In the genomic region with DNA sequence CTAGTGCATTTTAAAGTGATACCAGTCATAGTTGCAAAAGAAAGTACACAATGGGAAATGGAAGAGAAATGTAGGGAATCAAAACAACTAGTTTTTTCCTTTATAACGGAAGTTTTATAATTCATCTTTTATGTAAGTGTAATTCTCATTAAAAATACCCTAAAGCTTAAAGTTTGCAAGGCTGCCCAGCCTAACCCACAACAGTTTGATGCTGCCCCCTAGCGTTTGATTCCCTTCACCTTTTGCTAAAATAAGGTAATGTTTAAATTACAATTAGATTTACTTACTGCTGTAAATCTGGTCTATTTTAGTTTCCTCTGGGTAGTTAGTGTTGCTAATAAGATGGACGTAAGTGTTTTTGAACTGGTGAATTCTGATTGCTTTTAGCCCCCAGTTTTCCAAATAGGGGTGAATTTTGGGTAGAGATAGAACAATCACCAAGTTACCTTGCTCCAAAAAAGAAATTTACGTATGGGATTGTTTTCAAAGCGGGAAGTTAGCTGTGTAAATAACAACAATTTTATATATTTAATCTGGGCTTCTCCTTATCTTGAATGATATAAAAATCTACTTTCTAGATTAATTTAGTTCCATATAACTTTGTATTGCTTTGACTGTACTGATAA, we compare ENCODE assay signal across 8 cellular contexts. TPM values are rescaled to one million over a fixed set of nuclear protein-coding genes. Genes with fewer than 3 reads are reported as not detected.
DNase-seq lines count a peak whose midpoint lies in the region; ATAC-seq, FAIRE-seq and TF ChIP-seq lines count a peak whose summit lies in the region.

No MANE protein-coding gene starts in this region.

- H4K8ac ChIP-seq in mesendoderm (ENCODE audit: low read depth, low read length) = no peak overlapping the region

- no peaks in the 10 kb centered on the region for H3K79me1 ChIP-seq in mesendoderm (ENCODE audit: low read length)

- no peak overlapping the region for H2BK5ac ChIP-seq in mesendoderm (ENCODE audit: low read length)

- no peak overlapping the region for H2AK5ac ChIP-seq in mesendoderm (ENCODE audit: low read length)

- peaks cover 24% of the 10 kb centered on the region for H3K79me2 ChIP-seq in mesendoderm (ENCODE audit: control insufficient read depth, insufficient read depth, low read length)

- intact Hi-C loops in A673 (cut with micrococcal nuclease; ENCODE audit: unreplicated experiment) = loop anchor here (2.0 kb wide), 2 partner anchors 256 to 340 kb away; no protein-coding TSS in a partner anchor

- BruUV-seq in A673 (replicated peaks; lab: Mats Ljungman, UMichigan) = no TSS peak

- no peak overlapping the region for H2BK15ac ChIP-seq in mesendoderm (replicated peaks; ENCODE audit: low read depth)

- no peak overlapping the region for H3K4me2 ChIP-seq in mesendoderm (ENCODE audit: low read length)

- peaks cover 14% of the 10 kb centered on the region for H3K4me1 ChIP-seq in A673 (ENCODE audit: insufficient read depth, low read length, poor library complexity, severe bottlenecking)
- peaks cover 2% of the 10 kb centered on the region for H3K4me1 ChIP-seq in mesendoderm (ENCODE audit: control insufficient read depth, low read depth, low read length)

- H3K23ac ChIP-seq in mesendoderm (ENCODE audit: low read length) = no peak overlapping the region

- no peak for ATAC-seq in HG02884 (IDR thresholded peaks at IDR 0.05; ENCODE audit: unreplicated experiment)

- H4K5ac ChIP-seq in mesendoderm (ENCODE audit: low read length) = no peak overlapping the region

- no peaks in the 10 kb centered on the region for H3K9me3 ChIP-seq in A673 (ENCODE audit: low read depth, low read length, poor library complexity, severe bottlenecking)

- no peaks in the 10 kb centered on the region for H3K36me3 ChIP-seq in A673 (ENCODE audit: insufficient read depth, low read length, poor library complexity, severe bottlenecking)
- no peaks in the 10 kb centered on the region for H3K36me3 ChIP-seq in mesendoderm (ENCODE audit: control insufficient read depth, insufficient read depth, low read length)

- FAIRE-seq in GM12892 (lab: Jason Lieb, UNC) = peak; percentile 87
- FAIRE-seq in colon (lab: Jason Lieb, UNC) = peak; percentile 78

- WGBS in mesendoderm (ENCODE audit: extremely low coverage, insufficient coverage, low lambda C conversion rate) = no CpG with 5 or more reads among the region's 5 CpGs

- TF ChIP-seq POLR2A in GM12892 (IDR thresholded peaks at IDR 0.05; ENCODE audit: low read depth, low read length) = no peak

- peak; percentile 81 for DNase-seq in A673 (ENCODE audit: low spot score)
- no peak for DNase-seq in GM12892 (ENCODE audit: insufficient read length)
- peak; percentile 74 for DNase-seq in NCI-H2196 (lab: John Stamatoyannopoulos, UW; ENCODE audit: unreplicated experiment)
- peak; percentile 83 for DNase-seq in activated CD4-positive, alpha-beta T cell treated with anti-CD3 and anti-CD28 coated beads for 48 hours
- DNase-seq in mesendoderm = peak; percentile 71
- peak; percentile 50 to 57 for DNase-seq in stimulated activated CD8-positive, alpha-beta memory T cell treated with anti-CD3 and anti-CD28 coated beads, Interleukin-2, amount 100 ng/mL, for 48 hours (ENCODE audit: low read depth in 2 of 2)

- H2BK120ac ChIP-seq in mesendoderm (ENCODE audit: low read depth, low read length) = no peak overlapping the region

- H3K56ac ChIP-seq in mesendoderm (ENCODE audit: low read length) = no peak overlapping the region

- H3K27me3 ChIP-seq in A673 (replicated peaks; ENCODE audit: insufficient read depth, low read depth, low read length, poor library complexity) = no peaks in the 10 kb centered on the region
- H3K27me3 ChIP-seq in mesendoderm (ENCODE audit: insufficient read depth, low read length, poor library complexity) = no peaks in the 10 kb centered on the region

- H3K4ac ChIP-seq in mesendoderm (ENCODE audit: low read depth, low read length) = no peak overlapping the region

- POLR2A ChIA-PET in A673 (lab: Charles Lee; ENCODE audit: low non-redundant PET) = no interaction called here

- H3K18ac ChIP-seq in mesendoderm (ENCODE audit: low read length) = no peak overlapping the region

- H3K9ac ChIP-seq in mesendoderm (ENCODE audit: low read length) = no peak overlapping the region

- no peak overlapping the region for H3K27ac ChIP-seq in A673 (ENCODE audit: low read depth, low read length, poor library complexity, severe bottlenecking)
- H3K27ac ChIP-seq in mesendoderm (ENCODE audit: low read depth, low read length) = no peak overlapping the region

- H3K4me3 ChIP-seq in A673 (ENCODE audit: low read depth, low read length, poor library complexity, severe bottlenecking) (no peak overlapping the region), mesendoderm (ENCODE audit: low read length) (no peak overlapping the region)

- peak; percentile 86 for TF ChIP-seq CTCF in A673 (conservative IDR thresholded peaks at IDR 0.05; ENCODE audit: low read depth, low read length)

- CTCF ChIA-PET in A673 (lab: Charles Lee) = interaction anchor here (0.6 to 1.3 kb wide), 6 partner anchors 9 to 408 kb away, joined by 3 to 4 read pairs (median 4); a partner anchor contains a TSS

RNA-seq across cellular contexts. Expression of a gene that starts 3.4 kb away (rescaled TPM):
- 42.3 and 58.2 TPM in 2 replicates for total RNA-seq in A673 (2021)
- polyA plus RNA-seq in GM12892 (2012; ENCODE audit: missing spikeins) = 3.5 TPM
- 39.6 TPM for polyA plus RNA-seq in mesendoderm (2013, experiment 1 of 2)
- 38.8 TPM for polyA plus RNA-seq in mesendoderm (2013, experiment 2 of 2)
